Comparison of ENCODE assay signal across 8 cellular contexts in genomic region chr17:31392002-31392855, GRCh38. TPM values are rescaled to one million over a fixed set of nuclear protein-coding genes. Genes with fewer than 3 reads are reported as not detected.
DNase-seq lines count a peak whose midpoint lies in the region; ATAC-seq and TF ChIP-seq lines count a peak whose summit lies in the region.

No MANE protein-coding gene starts in this region.

- intact Hi-C loops in CD4-positive, alpha-beta T cell (cut with DNase I, micrococcal nuclease): no loop called here

- DNase-seq in CD4-positive, alpha-beta T cell: no peak
- DNase-seq in effector memory CD8-positive, alpha-beta T cell: no peak
- DNase-seq in nucleus accumbens (lab: John Stamatoyannopoulos, UW): peak in 29 of 56 donors; percentile 11 to 61 (median 34)

- no peaks in the 10 kb centered on the region for H3K9me3 ChIP-seq in CD4-positive, alpha-beta T cell (ENCODE audit: control insufficient read depth, low read length)

- no peak overlapping the region for H3K27ac Mint-ChIP-seq in CD4-positive, alpha-beta T cell
- no peak overlapping the region for H3K27ac Mint-ChIP-seq in effector memory CD8-positive, alpha-beta T cell

- H3K36me3 Mint-ChIP-seq in CD4-positive, alpha-beta T cell (ENCODE audit: low read depth): no peaks in the 10 kb centered on the region
- no peaks in the 10 kb centered on the region for H3K36me3 Mint-ChIP-seq in effector memory CD8-positive, alpha-beta T cell (ENCODE audit: insufficient read depth)

- CTCF ChIA-PET in CD4-positive, alpha-beta T cell (lab: Charles Lee): no interaction called here

- no peak for TF ChIP-seq EP300 in Ishikawa (IDR thresholded peaks at IDR 0.05; ENCODE audit: borderline replicate concordance)

- peak overlapping the region; percentile 77 for H3K4me3 Mint-ChIP-seq in CD4-positive, alpha-beta T cell
- H3K4me3 Mint-ChIP-seq in effector memory CD8-positive, alpha-beta T cell: peak overlapping the region; percentile 66 to 68

- no peak overlapping the region for H3K27ac ChIP-seq in CD4-positive, alpha-beta T cell (ENCODE audit: low read depth, low read length)

- H3K27me3 ChIP-seq in CD4-positive, alpha-beta T cell (ENCODE audit: control insufficient read depth, insufficient read depth, low read length): peaks cover 33% of the 10 kb centered on the region

- peaks cover 10% of the 10 kb centered on the region for H3K4me1 Mint-ChIP-seq in CD4-positive, alpha-beta T cell (ENCODE audit: low read depth)
- H3K4me1 Mint-ChIP-seq in effector memory CD8-positive, alpha-beta T cell (ENCODE audit: low read depth in 2 of 2): peaks cover 4 to 23% of the 10 kb centered on the region in 2 donors

- H3K27me3 Mint-ChIP-seq in CD4-positive, alpha-beta T cell: peaks cover 67% of the 10 kb centered on the region
- peaks cover 50 to 75% of the 10 kb centered on the region in 2 donors for H3K27me3 Mint-ChIP-seq in effector memory CD8-positive, alpha-beta T cell

- no peaks in the 10 kb centered on the region for H3K9me3 Mint-ChIP-seq in CD4-positive, alpha-beta T cell
- H3K9me3 Mint-ChIP-seq in effector memory CD8-positive, alpha-beta T cell: no peaks in the 10 kb centered on the region

- TF ChIP-seq CTCF in CD4-positive, alpha-beta T cell (IDR thresholded peaks at IDR 0.05): no peak

- no peak for TF ChIP-seq RAD21 in Ishikawa (IDR thresholded peaks at IDR 0.05; ENCODE audit: low read depth)

- POLR2A ChIA-PET in CD4-positive, alpha-beta T cell (lab: Charles Lee): no interaction called here

- no peak for ATAC-seq in CD4-positive, alpha-beta T cell (ENCODE audit: poor library complexity)
- ATAC-seq in effector memory CD8-positive, alpha-beta T cell (replicated peaks): no peak
- ATAC-seq in HG02610 (IDR thresholded peaks at IDR 0.05; ENCODE audit: unreplicated experiment) (no peak), GM21360 (IDR thresholded peaks at IDR 0.05; ENCODE audit: unreplicated experiment) (no peak), HG03469 (IDR thresholded peaks at IDR 0.05; ENCODE audit: unreplicated experiment) (no peak), GM18511 (IDR thresholded peaks at IDR 0.05; ENCODE audit: unreplicated experiment) (no peak)

TF ChIP-seq in Ishikawa, 13 proteins besides CTCF, POLR2A, EP300 and RAD21:
- TF ChIP-seq MAX (IDR thresholded peaks at IDR 0.05) (0 out of 2 replicates have a peak, but pooled peaks have one; percentile 2), USF1 (IDR thresholded peaks at IDR 0.05) (no peak)

RNA-seq across cellular contexts. Expression of gene RAB11FIP4, which starts 0.8 kb away (rescaled TPM):
- 10 to 100 TPM; 86.4 to 87.3 TPM for total RNA-seq in CD4-positive, alpha-beta T cell

Comparison
In these comparisons a context has a peak if more than half of its experiments do, and no peak if none do; other contexts are left out.
1. DNase-seq: peak in nucleus accumbens (29 of 56); none in CD4-positive, alpha-beta T cell (0 of 10) and effector memory CD8-positive, alpha-beta T cell (0 of 3).